9 cellular contexts compared by ENCODE assay signal in the genomic region with DNA sequence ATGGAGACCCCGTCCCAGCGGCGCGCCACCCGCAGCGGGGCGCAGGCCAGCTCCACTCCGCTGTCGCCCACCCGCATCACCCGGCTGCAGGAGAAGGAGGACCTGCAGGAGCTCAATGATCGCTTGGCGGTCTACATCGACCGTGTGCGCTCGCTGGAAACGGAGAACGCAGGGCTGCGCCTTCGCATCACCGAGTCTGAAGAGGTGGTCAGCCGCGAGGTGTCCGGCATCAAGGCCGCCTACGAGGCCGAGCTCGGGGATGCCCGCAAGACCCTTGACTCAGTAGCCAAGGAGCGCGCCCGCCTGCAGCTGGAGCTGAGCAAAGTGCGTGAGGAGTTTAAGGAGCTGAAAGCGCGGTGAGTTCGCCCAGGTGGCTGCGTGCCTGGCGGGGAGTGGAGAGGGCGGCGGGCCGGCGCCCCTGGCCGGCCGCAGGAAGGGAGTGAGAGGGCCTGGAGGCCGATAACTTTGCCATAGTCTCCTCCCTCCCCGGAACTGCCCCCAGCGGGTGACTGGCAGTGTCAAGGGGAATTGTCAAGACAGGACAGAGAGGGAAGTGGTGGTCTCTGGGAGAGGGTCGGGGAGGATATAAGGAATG. TPM values are rescaled to one million over a fixed set of nuclear protein-coding genes. Genes with fewer than 3 reads are reported as not detected.
DNase-seq lines count a peak whose midpoint lies in the region; ATAC-seq and TF ChIP-seq lines count a peak whose summit lies in the region.
"Had no signal": no experiment of that assay in that cellular context is flagged by ENCODE, and none has a peak within 500 bp of the region (broad histone marks: within the 10 kb centered on the region; RNA-seq: fewer than 3 reads in every experiment).

No MANE protein-coding gene starts in this region.

- H3K27ac ChIP-seq in H9 (ENCODE audit: insufficient read length, low read depth, low read length) = no peak overlapping the region

- no peak overlapping the region for H2AK5ac ChIP-seq in H9 (ENCODE audit: insufficient read length, low read length)

- no peak overlapping the region for H2BK120ac ChIP-seq in H9 (ENCODE audit: low read depth, low read length, poor library complexity, severe bottlenecking)

- no peak overlapping the region for H4K91ac ChIP-seq in H9 (ENCODE audit: insufficient read length, low read depth, low read length)

- H3K4me1 Mint-ChIP-seq in H9 (peaks cover 36 to 49% of the 10 kb centered on the region in 2 experiments), memory B cell (peaks cover 23% of the 10 kb centered on the region), type B pancreatic cell (ENCODE audit: unreplicated experiment) (peaks cover 15% of the 10 kb centered on the region)
- H3K4me1 Mint-ChIP-seq in dendritic cell treated with granulocyte-macrophage colony-stimulating factor and Interleukin-4, amounts not matched to agents 40 ng/mL and 50 ng/mL, for 4 days (ENCODE audit: low read depth) = peaks cover 62% of the 10 kb centered on the region

- intact Hi-C loops in dendritic cell treated with granulocyte-macrophage colony-stimulating factor and Interleukin-4, amounts not matched to agents 40 ng/mL and 50 ng/mL, for 4 days (cut with micrococcal nuclease) = loop anchor here (1.0 kb wide), 1 partner anchor 9 kb away; no protein-coding TSS in a partner anchor

- no peaks in the 10 kb centered on the region for H3K9me3 ChIP-seq in H9 (ENCODE audit: control insufficient read depth, low read depth, low read length)

- H3K27me3 Mint-ChIP-seq in H9 (ENCODE audit: low read depth) = peaks cover 9% of the 10 kb centered on the region
- peaks cover 29% of the 10 kb centered on the region for H3K27me3 Mint-ChIP-seq in dendritic cell treated with granulocyte-macrophage colony-stimulating factor and Interleukin-4, amounts not matched to agents 40 ng/mL and 50 ng/mL, for 4 days
- H3K27me3 Mint-ChIP-seq in memory B cell = peaks cover 13% of the 10 kb centered on the region
- H3K27me3 Mint-ChIP-seq in type B pancreatic cell = no peaks in the 10 kb centered on the region

- H3K36me3 Mint-ChIP-seq in H9 (ENCODE audit: insufficient read depth in 1 of 3, low read depth in 3 of 3) (peaks cover 0 to 3% (median 0%) of the 10 kb centered on the region in 3 experiments; a peak in 3 of 7 replicates), memory B cell (no peaks in the 10 kb centered on the region), type B pancreatic cell (peaks cover 4% of the 10 kb centered on the region)
- H3K36me3 Mint-ChIP-seq in dendritic cell treated with granulocyte-macrophage colony-stimulating factor and Interleukin-4, amounts not matched to agents 40 ng/mL and 50 ng/mL, for 4 days (ENCODE audit: low read depth) = peaks cover 54% of the 10 kb centered on the region

- ATAC-seq in memory B cell (ENCODE audit: low read depth) = peak; percentile 29

- no peak overlapping the region for H3K56ac ChIP-seq in H9 (ENCODE audit: insufficient read length, low read depth, low read length)

- TF ChIP-seq CTCF in H9 (conservative IDR thresholded peaks at IDR 0.05) (no peak), type B pancreatic cell (conservative IDR thresholded peaks at IDR 0.05) (no peak)

- peak overlapping the region; percentile 80 to 93 for H3K4me3 Mint-ChIP-seq in H9
- H3K4me3 Mint-ChIP-seq in dendritic cell treated with granulocyte-macrophage colony-stimulating factor and Interleukin-4, amounts not matched to agents 40 ng/mL and 50 ng/mL, for 4 days = peak overlapping the region; percentile 95
- H3K4me3 Mint-ChIP-seq in memory B cell = peak overlapping the region; percentile 83
- H3K4me3 Mint-ChIP-seq in type B pancreatic cell = peak overlapping the region; percentile 95

- no peak overlapping the region for H2BK5ac ChIP-seq in H9 (ENCODE audit: insufficient read length, low read length)

- H3K27me3 ChIP-seq in H9 (ENCODE audit: insufficient read depth, low read length) = no peaks in the 10 kb centered on the region

- H3K9ac ChIP-seq in H9 (ENCODE audit: extremely low read depth, insufficient read length, low read length) = peak overlapping the region; percentile 53

- no peaks in the 10 kb centered on the region; a peak in 1 of 5 replicates for H3K9me3 Mint-ChIP-seq in H9
- H3K9me3 Mint-ChIP-seq in dendritic cell treated with granulocyte-macrophage colony-stimulating factor and Interleukin-4, amounts not matched to agents 40 ng/mL and 50 ng/mL, for 4 days = no peaks in the 10 kb centered on the region
- no peaks in the 10 kb centered on the region for H3K9me3 Mint-ChIP-seq in memory B cell
- no peaks in the 10 kb centered on the region for H3K9me3 Mint-ChIP-seq in type B pancreatic cell

- peak overlapping the region; percentile 36 for H3K18ac ChIP-seq in H9 (ENCODE audit: insufficient read length, low read depth, low read length)

- H3K79me1 ChIP-seq in H9 (ENCODE audit: insufficient read depth, low read depth, low read length, poor library complexity, severe bottlenecking) = no peaks in the 10 kb centered on the region

- peaks cover 13% of the 10 kb centered on the region for H3K23me2 ChIP-seq in H9 (ENCODE audit: insufficient read length, low read depth, low read length, poor library complexity, severe bottlenecking)

- no peak overlapping the region for H2BK15ac ChIP-seq in H9 (ENCODE audit: low read depth, low read length)

- H3K14ac ChIP-seq in H9 (ENCODE audit: insufficient read depth, low read length) = peak overlapping the region; percentile 38

- H3K27ac Mint-ChIP-seq in H9 = peak overlapping the region in 1 of 3 experiments; percentile 85; a peak in 1 of 7 replicates
- peak overlapping the region; percentile 98 for H3K27ac Mint-ChIP-seq in dendritic cell treated with granulocyte-macrophage colony-stimulating factor and Interleukin-4, amounts not matched to agents 40 ng/mL and 50 ng/mL, for 4 days
- peak overlapping the region; percentile 98 for H3K27ac Mint-ChIP-seq in memory B cell
- H3K27ac Mint-ChIP-seq in type B pancreatic cell = peak overlapping the region; percentile 95

- WGBS in H9 (ENCODE audit: extremely low coverage, insufficient read length, low lambda C conversion rate) = no CpG with 5 or more reads among the region's 49 CpGs

- no peaks in the 10 kb centered on the region for H4K20me1 ChIP-seq in H9 (ENCODE audit: control insufficient read depth, insufficient read depth, insufficient read length)

- DNase-seq in COLO668 (lab: John Stamatoyannopoulos, UW; ENCODE audit: unreplicated experiment) = peak; percentile 55
- DNase-seq in H9 = peak; percentile 52
- DNase-seq in RKO (ENCODE audit: low spot score) = peak; percentile 56
- DNase-seq in memory B cell (ENCODE audit: low spot score in 2 of 2) = peak in 1 of 2 donors; percentile 61
- no peak for DNase-seq in type B pancreatic cell (ENCODE audit: extremely low spot score, unreplicated experiment)
- DNase-seq in activated gamma-delta T cell (lab: John Stamatoyannopoulos, UW) = no peak
- no peak for DNase-seq in epidermal melanocyte (ENCODE audit: insufficient read length, low spot score)

- no peak overlapping the region for H3T11ph ChIP-seq in H9 (ENCODE audit: low read length)

- peak overlapping the region; percentile 95 for H3K4me2 ChIP-seq in H9 (ENCODE audit: insufficient read depth, insufficient read length, low read length)

- no peaks in the 10 kb centered on the region for H3K4me1 ChIP-seq in H9 (ENCODE audit: insufficient read depth, low read length)

- no peak overlapping the region for H2BK12ac ChIP-seq in H9 (ENCODE audit: insufficient read length, low read depth, low read length)

- H3K23ac ChIP-seq in H9 (ENCODE audit: insufficient read length, low read depth, low read length) = no peak overlapping the region

- H3K4ac ChIP-seq in H9 (ENCODE audit: low read depth, low read length) = no peak overlapping the region

- no peak overlapping the region for H4K8ac ChIP-seq in H9 (replicated peaks; ENCODE audit: insufficient read length, low read depth, low read length)

- no peak overlapping the region for H4K5ac ChIP-seq in H9 (ENCODE audit: insufficient read length, low read depth, low read length)

- H2AFZ ChIP-seq in H9 (ENCODE audit: low read length) = no peak overlapping the region

- no peaks in the 10 kb centered on the region for H3K79me2 ChIP-seq in H9 (ENCODE audit: insufficient read depth, low read length)

- H2BK20ac ChIP-seq in H9 (ENCODE audit: low read depth, low read length, poor library complexity, severe bottlenecking) = no peak overlapping the region

RNA-seq across cellular contexts. Expression of a gene that starts 0.5 kb away (rescaled TPM):
- total RNA-seq in H9 (2021) (51.0 and 52.7 TPM in 2 replicates), type B pancreatic cell (ENCODE audit: low replicate concordance) (141 and 400 TPM in 2 replicates)

RNA-seq across cellular contexts. Expression of a gene that starts 32.8 kb away (rescaled TPM):
- 64.6 and 68.0 TPM in 2 replicates for total RNA-seq in H9 (2021)
- total RNA-seq in type B pancreatic cell (ENCODE audit: low replicate concordance) = 31.0 and 61.9 TPM in 2 replicates

RNA-seq across cellular contexts. Expression of a gene that starts 38.4 kb away (rescaled TPM):
- 11.1 and 11.8 TPM in 2 replicates for total RNA-seq in H9 (2021)
- total RNA-seq in type B pancreatic cell (ENCODE audit: low replicate concordance) = 7.1 and 12.9 TPM in 2 replicates

RNA-seq across cellular contexts. Expression of a gene that starts 54.1 kb away (rescaled TPM):
- 42.8 and 43.1 TPM in 2 replicates for total RNA-seq in H9 (2021)
- 97.9 and 294 TPM in 2 replicates for total RNA-seq in type B pancreatic cell (ENCODE audit: low replicate concordance)
- total RNA-seq: NCI-H460 had no signal

Comparison
In these comparisons a context has a peak if more than half of its experiments do, and no peak if none do; other contexts are left out.
1. DNase-seq: peak in COLO668 (single experiment), H9 (single experiment) and RKO (single experiment); none in type B pancreatic cell (single experiment), activated gamma-delta T cell (single experiment) and epidermal melanocyte (single experiment).
2. Peak in every context shown above with its lines, with median percentiles within 50 percentile points of each other: H3K4me3 Mint-ChIP-seq.